ENCODE assay signal across 30 cellular contexts in the genomic region with DNA sequence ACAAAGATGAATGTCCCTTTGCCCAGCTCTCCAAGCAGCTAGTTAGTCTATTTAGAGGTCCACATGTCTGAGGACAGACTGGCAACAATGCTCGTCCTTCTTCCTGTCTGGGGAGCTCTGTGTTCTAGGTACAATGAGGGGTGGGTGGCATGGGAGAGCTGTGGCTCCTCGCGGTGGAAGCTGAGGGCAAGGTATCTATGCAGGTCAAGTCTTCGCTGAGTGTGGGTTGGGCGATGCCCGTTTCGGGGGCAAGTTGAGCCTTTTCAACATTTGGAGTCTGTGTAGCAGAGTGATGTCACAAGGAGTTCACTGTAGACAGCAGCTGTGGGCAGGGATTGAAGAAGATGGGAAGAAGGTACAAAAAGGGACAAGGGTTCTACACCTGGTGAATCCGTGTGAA.
"Had no signal": no experiment of that assay in that cellular context is flagged by ENCODE, and none has a peak within 500 bp of the region (broad histone marks: within the 10 kb centered on the region; RNA-seq: fewer than 3 reads in every experiment).

No MANE protein-coding gene starts in this region.

- DNase-seq: activated CD4-positive, alpha-beta T cell treated with anti-CD3 and anti-CD28 coated beads for 36 hours; activated CD4-positive, alpha-beta T cell treated with anti-CD3 and anti-CD28 coated beads, Interleukin-2, amount 10 ng/mL, durations not matched to agents 7 days and 5 days; activated CD4-positive, alpha-beta T cell treated with anti-CD3 and anti-CD28 coated beads, Interleukin-2, amount 50 U/mL, for 48 hours; activated CD8-positive, alpha-beta T cell treated with anti-CD3 and anti-CD28 coated beads, Interleukin-2, amount 10 ng/mL, durations not matched to agents 7 days and 5 days; activated gamma-delta T cell; activated naive CD4-positive, alpha-beta T cell treated with Interleukin-2 at 50 U/mL for 16 hours; activated naive CD8-positive, alpha-beta T cell treated with anti-CD3 and anti-CD28 coated beads, Interleukin-2, amount 10 ng/mL, durations not matched to agents 7 days and 5 days; activated T-cell treated with anti-CD3 and anti-CD28 coated beads, Interleukin-2, amount 50 U/mL, for 24 hours; brain microvascular endothelial cell; NCI-H1105; NCI-H1417 treated with DMSO at 0.1 percent for 48 hours; NCI-H187 treated with DMSO at 0.1 percent for 48 hours; NCI-H2081; NCI-H2227 treated with DMSO at 0.1 percent for 48 hours; NCI-H446 treated with DMSO at 0.1 percent for 48 hours; NCI-H69; PC-3; Peyer's patch; RPMI8226; SHP77 treated with DMSO at 0.1 percent for 48 hours; SK-N-SH had no signal

- H3K4me2 ChIP-seq: SK-N-SH had no signal

- H3K27ac Mint-ChIP-seq: activated CD4-positive, alpha-beta T cell treated with anti-CD3 and anti-CD28 coated beads for 36 hours; activated CD4-positive, alpha-beta T cell treated with anti-CD3 and anti-CD28 coated beads, Interleukin-2, amount 10 ng/mL, durations not matched to agents 7 days and 5 days; activated CD8-positive, alpha-beta T cell treated with anti-CD3 and anti-CD28 coated beads, Interleukin-2, amount 10 ng/mL, durations not matched to agents 7 days and 5 days; activated naive CD4-positive, alpha-beta T cell treated with anti-CD3 and anti-CD28 coated beads, Interleukin-2, amount 50 U/mL, for 24 hours; activated naive CD8-positive, alpha-beta T cell treated with anti-CD3 and anti-CD28 coated beads, Interleukin-2, amount 10 ng/mL, durations not matched to agents 7 days and 5 days; activated T-cell treated with anti-CD3 and anti-CD28 coated beads, Interleukin-2, amount 50 U/mL, for 24 hours; activated T-helper 2 cell treated with anti-CD3 and anti-CD28 coated beads, Interferon-gamma antibody, Interleukin-2, Interleukin-4, amounts not matched to agents 10 μg/mL and 5 μg/mL and 100 μg/mL, durations not matched to agents 14 hours and 24 hours and 36 hours; T-helper 1 cell treated with Interleukin-12 subunit alpha and Interleukin-12 subunit beta and Interleukin-4 antibody, amounts not matched to agents 30 μg/mL and 1 μg/mL, for 36 hours; T-helper 2 cell treated with Interferon-gamma antibody and Interleukin-4, amounts not matched to agents 5 μg/mL and 100 μg/mL, for 36 hours; WTC11 had no signal

- H3K9me3 ChIP-seq: Peyer's patch, SJSA1, SK-N-SH had no signal

- H3K9ac ChIP-seq: SK-N-SH had no signal

- H3K36me3 ChIP-seq: brain microvascular endothelial cell, cardiac muscle cell, Peyer's patch, SJSA1 had no signal

- H3K9me2 ChIP-seq: SK-N-SH had no signal

- H3K9me3 Mint-ChIP-seq: activated CD4-positive, alpha-beta T cell treated with anti-CD3 and anti-CD28 coated beads, Interleukin-2, amount 10 ng/mL, durations not matched to agents 7 days and 5 days; activated naive CD4-positive, alpha-beta T cell treated with anti-CD3 and anti-CD28 coated beads, Interleukin-2, amount 50 U/mL, for 24 hours; activated naive CD8-positive, alpha-beta T cell treated with anti-CD3 and anti-CD28 coated beads, Interleukin-2, amount 10 ng/mL, durations not matched to agents 7 days and 5 days; activated T-cell treated with anti-CD3 and anti-CD28 coated beads, Interleukin-2, amount 50 U/mL, for 24 hours; activated T-helper 2 cell treated with anti-CD3 and anti-CD28 coated beads, Interferon-gamma antibody, Interleukin-2, Interleukin-4, amounts not matched to agents 10 μg/mL and 5 μg/mL and 100 μg/mL, durations not matched to agents 14 hours and 24 hours and 36 hours; T-helper 1 cell treated with Interleukin-12 subunit alpha and Interleukin-12 subunit beta and Interleukin-4 antibody, amounts not matched to agents 30 μg/mL and 1 μg/mL, for 36 hours; T-helper 2 cell treated with Interferon-gamma antibody and Interleukin-4, amounts not matched to agents 5 μg/mL and 100 μg/mL, for 36 hours; WTC11 had no signal

- H3K27me3 ChIP-seq: brain microvascular endothelial cell, cardiac muscle cell, Peyer's patch, SJSA1 had no signal

- H3K4me3 Mint-ChIP-seq: activated CD4-positive, alpha-beta T cell treated with anti-CD3 and anti-CD28 coated beads for 36 hours; activated CD4-positive, alpha-beta T cell treated with anti-CD3 and anti-CD28 coated beads, Interleukin-2, amount 10 ng/mL, durations not matched to agents 7 days and 5 days; activated CD8-positive, alpha-beta T cell treated with anti-CD3 and anti-CD28 coated beads, Interleukin-2, amount 10 ng/mL, durations not matched to agents 7 days and 5 days; activated naive CD4-positive, alpha-beta T cell treated with anti-CD3 and anti-CD28 coated beads, Interleukin-2, amount 50 U/mL, for 24 hours; activated naive CD8-positive, alpha-beta T cell treated with anti-CD3 and anti-CD28 coated beads, Interleukin-2, amount 10 ng/mL, durations not matched to agents 7 days and 5 days; activated T-cell treated with anti-CD3 and anti-CD28 coated beads, Interleukin-2, amount 50 U/mL, for 24 hours; T-helper 1 cell treated with Interleukin-12 subunit alpha and Interleukin-12 subunit beta and Interleukin-4 antibody, amounts not matched to agents 30 μg/mL and 1 μg/mL, for 36 hours; T-helper 2 cell treated with Interferon-gamma antibody and Interleukin-4, amounts not matched to agents 5 μg/mL and 100 μg/mL, for 36 hours; WTC11 had no signal

- H3K4me1 Mint-ChIP-seq: activated CD4-positive, alpha-beta T cell treated with anti-CD3 and anti-CD28 coated beads for 36 hours; activated CD4-positive, alpha-beta T cell treated with anti-CD3 and anti-CD28 coated beads, Interleukin-2, amount 10 ng/mL, durations not matched to agents 7 days and 5 days; activated naive CD4-positive, alpha-beta T cell treated with anti-CD3 and anti-CD28 coated beads, Interleukin-2, amount 50 U/mL, for 24 hours; activated naive CD8-positive, alpha-beta T cell treated with anti-CD3 and anti-CD28 coated beads, Interleukin-2, amount 10 ng/mL, durations not matched to agents 7 days and 5 days had no signal

- H3K36me3 Mint-ChIP-seq: activated naive CD4-positive, alpha-beta T cell treated with anti-CD3 and anti-CD28 coated beads, Interleukin-2, amount 50 U/mL, for 24 hours; activated naive CD8-positive, alpha-beta T cell treated with anti-CD3 and anti-CD28 coated beads, Interleukin-2, amount 10 ng/mL, durations not matched to agents 7 days and 5 days; WTC11 had no signal

- H3K4me3 ChIP-seq: cardiac muscle cell, K562, Peyer's patch, SJSA1 had no signal

- H3K4me1 ChIP-seq: Peyer's patch, SJSA1 had no signal

- ATAC-seq: activated CD4-positive, alpha-beta T cell treated with anti-CD3 and anti-CD28 coated beads for 36 hours; activated CD4-positive, CD25-positive, alpha-beta regulatory T cell treated with anti-CD3 and anti-CD28 coated beads, Interleukin-2, amount 50 U/mL, for 24 hours; activated CD8-positive, alpha-beta T cell treated with anti-CD3 and anti-CD28 coated beads, Interleukin-2, amount 10 ng/mL, durations not matched to agents 7 days and 5 days; K562; PC-3; WTC11 had no signal

- H3K27ac ChIP-seq: brain microvascular endothelial cell, cardiac muscle cell, Peyer's patch, SJSA1 had no signal
